1 cellular context compared by ENCODE assay signal in the genomic region with DNA sequence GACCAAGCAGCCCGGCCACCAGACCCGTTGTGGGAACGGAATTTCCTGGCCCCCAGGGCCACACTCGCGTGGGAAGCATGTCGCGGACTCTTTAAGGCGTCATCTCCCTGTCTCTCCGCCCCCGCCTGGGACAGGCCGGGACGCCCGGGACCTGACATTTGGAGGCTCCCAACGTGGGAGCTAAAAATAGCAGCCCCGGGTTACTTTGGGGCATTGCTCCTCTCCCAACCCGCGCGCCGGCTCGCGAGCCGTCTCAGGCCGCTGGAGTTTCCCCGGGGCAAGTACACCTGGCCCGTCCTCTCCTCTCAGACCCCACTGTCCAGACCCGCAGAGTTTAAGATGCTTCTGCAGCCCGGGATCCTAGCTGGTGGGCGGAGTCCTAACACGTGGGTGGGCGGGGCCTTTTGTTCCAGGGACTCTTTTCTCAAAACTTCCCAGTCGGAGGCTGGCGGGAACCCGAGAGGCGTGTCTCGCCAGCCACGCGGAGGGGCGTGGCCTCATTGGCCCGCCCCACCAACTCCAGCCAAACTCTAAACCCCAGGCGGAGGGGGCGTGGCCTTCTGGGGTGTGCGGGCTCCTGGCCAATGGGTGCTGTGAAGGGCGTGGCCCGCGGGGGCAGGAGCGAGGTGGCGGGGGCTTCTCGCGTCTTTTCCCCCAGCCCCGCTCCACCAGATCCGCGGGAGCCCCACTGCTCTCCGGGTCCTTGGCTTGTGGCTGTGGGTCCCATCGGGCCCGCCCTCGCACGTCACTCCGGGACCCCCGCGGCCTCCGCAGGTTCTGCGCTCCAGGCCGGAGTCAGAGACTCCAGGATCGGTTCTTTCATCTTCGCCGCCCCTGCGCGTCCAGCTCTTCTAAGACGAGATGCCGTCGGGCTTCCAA.
TF ChIP-seq lines count a peak whose summit lies in the region.

A gene (plus strand): TSS at position 645 of the 879 bp plus-strand sequence. CDS start 217 bp downstream, at position 862.

TF ChIP-seq in IMR-90, 13 proteins besides CTCF, POLR2A, EP300 and RAD21 (continued from another document):
- TF ChIP-seq, protein P1, sequence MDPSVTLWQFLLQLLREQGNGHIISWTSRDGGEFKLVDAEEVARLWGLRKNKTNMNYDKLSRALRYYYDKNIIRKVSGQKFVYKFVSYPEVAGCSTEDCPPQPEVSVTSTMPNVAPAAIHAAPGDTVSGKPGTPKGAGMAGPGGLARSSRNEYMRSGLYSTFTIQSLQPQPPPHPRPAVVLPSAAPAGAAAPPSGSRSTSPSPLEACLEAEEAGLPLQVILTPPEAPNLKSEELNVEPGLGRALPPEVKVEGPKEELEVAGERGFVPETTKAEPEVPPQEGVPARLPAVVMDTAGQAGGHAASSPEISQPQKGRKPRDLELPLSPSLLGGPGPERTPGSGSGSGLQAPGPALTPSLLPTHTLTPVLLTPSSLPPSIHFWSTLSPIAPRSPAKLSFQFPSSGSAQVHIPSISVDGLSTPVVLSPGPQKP (IDR thresholded peaks at IDR 0.05; ENCODE audit: borderline replicate concordance, low read depth, low read length): no peak
- TF ChIP-seq CHD1 (IDR thresholded peaks at IDR 0.05; ENCODE audit: low read depth, low read length): no peak
- TF ChIP-seq RFX5 (IDR thresholded peaks at IDR 0.05; ENCODE audit: low read depth, low read length): no peak
- no peak for TF ChIP-seq RCOR1 (IDR thresholded peaks at IDR 0.05; ENCODE audit: insufficient replicate concordance, low read length)
